1 cellular context compared by ENCODE assay signal in the genomic region with DNA sequence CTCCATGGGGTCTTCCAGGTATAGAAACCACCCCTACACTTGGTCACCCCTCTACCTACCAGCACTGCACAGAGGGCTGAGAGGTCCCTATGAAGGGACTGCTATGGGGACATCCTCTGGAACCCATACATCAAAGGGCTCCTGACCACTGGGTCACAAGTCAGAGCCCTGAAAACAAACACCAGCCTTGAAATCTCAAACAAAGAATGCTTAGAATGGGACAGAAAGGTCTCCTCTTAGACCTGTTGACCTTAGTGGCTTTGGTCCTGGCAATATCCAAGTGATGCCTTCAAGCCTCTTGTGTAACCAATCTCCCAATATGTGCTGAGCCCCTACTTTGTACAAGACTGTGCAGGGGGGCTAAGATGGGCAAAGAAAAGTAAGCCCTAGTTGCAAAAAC.
TF ChIP-seq lines count a peak whose summit lies in the region.

No MANE protein-coding gene starts in this region.

TF ChIP-seq in HepG2, 621 proteins besides CTCF, POLR2A, EP300 and RAD21 (continued from another document and continues in another):
- TF ChIP-seq, protein P1, sequence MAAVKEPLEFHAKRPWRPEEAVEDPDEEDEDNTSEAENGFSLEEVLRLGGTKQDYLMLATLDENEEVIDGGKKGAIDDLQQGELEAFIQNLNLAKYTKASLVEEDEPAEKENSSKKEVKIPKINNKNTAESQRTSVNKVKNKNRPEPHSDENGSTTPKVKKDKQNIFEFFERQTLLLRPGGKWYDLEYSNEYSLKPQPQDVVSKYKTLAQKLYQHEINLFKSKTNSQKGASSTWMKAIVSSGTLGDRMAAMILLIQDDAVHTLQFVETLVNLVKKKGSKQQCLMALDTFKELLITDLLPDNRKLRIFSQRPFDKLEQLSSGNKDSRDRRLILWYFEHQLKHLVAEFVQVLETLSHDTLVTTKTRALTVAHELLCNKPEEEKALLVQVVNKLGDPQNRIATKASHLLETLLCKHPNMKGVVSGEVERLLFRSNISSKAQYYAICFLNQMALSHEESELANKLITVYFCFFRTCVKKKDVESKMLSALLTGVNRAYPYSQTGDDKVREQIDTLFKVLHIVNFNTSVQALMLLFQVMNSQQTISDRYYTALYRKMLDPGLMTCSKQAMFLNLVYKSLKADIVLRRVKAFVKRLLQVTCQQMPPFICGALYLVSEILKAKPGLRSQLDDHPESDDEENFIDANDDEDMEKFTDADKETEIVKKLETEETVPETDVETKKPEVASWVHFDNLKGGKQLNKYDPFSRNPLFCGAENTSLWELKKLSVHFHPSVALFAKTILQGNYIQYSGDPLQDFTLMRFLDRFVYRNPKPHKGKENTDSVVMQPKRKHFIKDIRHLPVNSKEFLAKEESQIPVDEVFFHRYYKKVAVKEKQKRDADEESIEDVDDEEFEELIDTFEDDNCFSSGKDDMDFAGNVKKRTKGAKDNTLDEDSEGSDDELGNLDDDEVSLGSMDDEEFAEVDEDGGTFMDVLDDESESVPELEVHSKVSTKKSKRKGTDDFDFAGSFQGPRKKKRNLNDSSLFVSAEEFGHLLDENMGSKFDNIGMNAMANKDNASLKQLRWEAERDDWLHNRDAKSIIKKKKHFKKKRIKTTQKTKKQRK (IDR thresholded peaks at IDR 0.05; ENCODE audit: low read length), result no peak
- TF ChIP-seq ZNF124 (CRISPR knock-in tag; IDR thresholded peaks at IDR 0.05) (no peak), KAT2B (IDR thresholded peaks at IDR 0.05; ENCODE audit: borderline replicate concordance, low read depth, low read length) (no peak), ZNF747 (CRISPR knock-in tag; IDR thresholded peaks at IDR 0.05; ENCODE audit: borderline replicate concordance) (no peak), NFYB (CRISPR knock-in tag; IDR thresholded peaks at IDR 0.05) (no peak), ZNF329 (CRISPR knock-in tag; IDR thresholded peaks at IDR 0.05; ENCODE audit: low read depth) (no peak), ZNF207 (IDR thresholded peaks at IDR 0.05; ENCODE audit: borderline replicate concordance) (no peak), ZNF10 (CRISPR knock-in tag; IDR thresholded peaks at IDR 0.05; ENCODE audit: borderline replicate concordance, low read depth) (no peak), FOXK2 (IDR thresholded peaks at IDR 0.05) (0 out of 2 replicates have a peak, but pooled peaks have one; percentile 37), HDAC6 (IDR thresholded peaks at IDR 0.05; ENCODE audit: low read depth, low read length) (no peak), ZNF274 (CRISPR knock-in tag; IDR thresholded peaks at IDR 0.05) (no peak), GTF2F1 (IDR thresholded peaks at IDR 0.05; ENCODE audit: low read length) (no peak), PCBP1 (IDR thresholded peaks at IDR 0.05; ENCODE audit: borderline replicate concordance, low read depth, low read length) (no peak), ZNF33B (CRISPR knock-in tag; IDR thresholded peaks at IDR 0.05) (no peak), MEIS2 (CRISPR knock-in tag; IDR thresholded peaks at IDR 0.05) (no peak), TOE1 (CRISPR knock-in tag; IDR thresholded peaks at IDR 0.05) (no peak), IKZF1 (IDR thresholded peaks at IDR 0.05) (no peak), ZNF317 (CRISPR knock-in tag; IDR thresholded peaks at IDR 0.05) (no peak; the same call in 1 of the 2 replicates), ZNF773 (CRISPR knock-in tag; IDR thresholded peaks at IDR 0.05; ENCODE audit: borderline replicate concordance) (no peak), ZBTB3 (CRISPR knock-in tag; IDR thresholded peaks at IDR 0.05; ENCODE audit: borderline replicate concordance, low read depth) (no peak), U2AF2 (IDR thresholded peaks at IDR 0.05; ENCODE audit: low read depth, low read length) (no peak), HIVEP1 (CRISPR knock-in tag; IDR thresholded peaks at IDR 0.05) (no peak), CCAR2 (optimal IDR thresholded peaks at IDR 0.05; ENCODE audit: low read depth, low read length) (no peak), ZNF629 (CRISPR knock-in tag; conservative IDR thresholded peaks at IDR 0.05) (no peak; the same call in 1 of the 2 replicates), HMG20B (CRISPR knock-in tag; conservative IDR thresholded peaks at IDR 0.05) (peak; percentile 79; the same call in 1 of the 2 replicates), MTA3 (CRISPR knock-in tag; IDR thresholded peaks at IDR 0.05) (no peak), ONECUT2 (CRISPR knock-in tag; IDR thresholded peaks at IDR 0.05) (no peak), MED8 (CRISPR knock-in tag; IDR thresholded peaks at IDR 0.05; ENCODE audit: insufficient replicate concordance) (no peak), RARA (CRISPR knock-in tag; IDR thresholded peaks at IDR 0.05) (peak; percentile 96), ZNF326 (CRISPR knock-in tag; IDR thresholded peaks at IDR 0.05; ENCODE audit: borderline replicate concordance) (no peak), SALL1 (CRISPR knock-in tag; IDR thresholded peaks at IDR 0.05) (peak; percentile 91), ZFP36L1 (CRISPR knock-in tag; IDR thresholded peaks at IDR 0.05) (no peak), HNRNPLL (IDR thresholded peaks at IDR 0.05; ENCODE audit: low read depth, low read length, poor library complexity, severe bottlenecking) (no peak), ATF1 (CRISPR knock-in tag; IDR thresholded peaks at IDR 0.05) (peak; percentile 53; the same call in 1 of the 2 replicates), ZNF430 (CRISPR knock-in tag; IDR thresholded peaks at IDR 0.05) (no peak), GZF1 (CRISPR knock-in tag; IDR thresholded peaks at IDR 0.05) (no peak), HDAC1 (CRISPR knock-in tag; IDR thresholded peaks at IDR 0.05) (peak; percentile 77), ZNF567 (CRISPR knock-in tag; IDR thresholded peaks at IDR 0.05; ENCODE audit: borderline replicate concordance) (no peak), RARG (CRISPR knock-in tag; IDR thresholded peaks at IDR 0.05; ENCODE audit: low read depth) (no peak), ELF3 (CRISPR knock-in tag; IDR thresholded peaks at IDR 0.05) (peak; percentile 28; the same call in 1 of the 2 replicates), JUND (CRISPR knock-in tag; IDR thresholded peaks at IDR 0.05) (no peak)
- TF ChIP-seq, protein P2, sequence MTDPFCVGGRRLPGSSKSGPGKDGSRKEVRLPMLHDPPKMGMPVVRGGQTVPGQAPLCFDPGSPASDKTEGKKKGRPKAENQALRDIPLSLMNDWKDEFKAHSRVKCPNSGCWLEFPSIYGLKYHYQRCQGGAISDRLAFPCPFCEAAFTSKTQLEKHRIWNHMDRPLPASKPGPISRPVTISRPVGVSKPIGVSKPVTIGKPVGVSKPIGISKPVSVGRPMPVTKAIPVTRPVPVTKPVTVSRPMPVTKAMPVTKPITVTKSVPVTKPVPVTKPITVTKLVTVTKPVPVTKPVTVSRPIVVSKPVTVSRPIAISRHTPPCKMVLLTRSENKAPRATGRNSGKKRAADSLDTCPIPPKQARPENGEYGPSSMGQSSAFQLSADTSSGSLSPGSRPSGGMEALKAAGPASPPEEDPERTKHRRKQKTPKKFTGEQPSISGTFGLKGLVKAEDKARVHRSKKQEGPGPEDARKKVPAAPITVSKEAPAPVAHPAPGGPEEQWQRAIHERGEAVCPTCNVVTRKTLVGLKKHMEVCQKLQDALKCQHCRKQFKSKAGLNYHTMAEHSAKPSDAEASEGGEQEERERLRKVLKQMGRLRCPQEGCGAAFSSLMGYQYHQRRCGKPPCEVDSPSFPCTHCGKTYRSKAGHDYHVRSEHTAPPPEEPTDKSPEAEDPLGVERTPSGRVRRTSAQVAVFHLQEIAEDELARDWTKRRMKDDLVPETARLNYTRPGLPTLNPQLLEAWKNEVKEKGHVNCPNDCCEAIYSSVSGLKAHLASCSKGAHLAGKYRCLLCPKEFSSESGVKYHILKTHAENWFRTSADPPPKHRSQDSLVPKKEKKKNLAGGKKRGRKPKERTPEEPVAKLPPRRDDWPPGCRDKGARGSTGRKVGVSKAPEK (CRISPR knock-in tag; IDR thresholded peaks at IDR 0.05; ENCODE audit: borderline replicate concordance), result no peak
- TF ChIP-seq, protein P3, sequence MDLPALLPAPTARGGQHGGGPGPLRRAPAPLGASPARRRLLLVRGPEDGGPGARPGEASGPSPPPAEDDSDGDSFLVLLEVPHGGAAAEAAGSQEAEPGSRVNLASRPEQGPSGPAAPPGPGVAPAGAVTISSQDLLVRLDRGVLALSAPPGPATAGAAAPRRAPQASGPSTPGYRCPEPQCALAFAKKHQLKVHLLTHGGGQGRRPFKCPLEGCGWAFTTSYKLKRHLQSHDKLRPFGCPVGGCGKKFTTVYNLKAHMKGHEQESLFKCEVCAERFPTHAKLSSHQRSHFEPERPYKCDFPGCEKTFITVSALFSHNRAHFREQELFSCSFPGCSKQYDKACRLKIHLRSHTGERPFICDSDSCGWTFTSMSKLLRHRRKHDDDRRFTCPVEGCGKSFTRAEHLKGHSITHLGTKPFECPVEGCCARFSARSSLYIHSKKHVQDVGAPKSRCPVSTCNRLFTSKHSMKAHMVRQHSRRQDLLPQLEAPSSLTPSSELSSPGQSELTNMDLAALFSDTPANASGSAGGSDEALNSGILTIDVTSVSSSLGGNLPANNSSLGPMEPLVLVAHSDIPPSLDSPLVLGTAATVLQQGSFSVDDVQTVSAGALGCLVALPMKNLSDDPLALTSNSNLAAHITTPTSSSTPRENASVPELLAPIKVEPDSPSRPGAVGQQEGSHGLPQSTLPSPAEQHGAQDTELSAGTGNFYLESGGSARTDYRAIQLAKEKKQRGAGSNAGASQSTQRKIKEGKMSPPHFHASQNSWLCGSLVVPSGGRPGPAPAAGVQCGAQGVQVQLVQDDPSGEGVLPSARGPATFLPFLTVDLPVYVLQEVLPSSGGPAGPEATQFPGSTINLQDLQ (CRISPR knock-in tag; IDR thresholded peaks at IDR 0.05), result no peak
- TF ChIP-seq, protein P4, sequence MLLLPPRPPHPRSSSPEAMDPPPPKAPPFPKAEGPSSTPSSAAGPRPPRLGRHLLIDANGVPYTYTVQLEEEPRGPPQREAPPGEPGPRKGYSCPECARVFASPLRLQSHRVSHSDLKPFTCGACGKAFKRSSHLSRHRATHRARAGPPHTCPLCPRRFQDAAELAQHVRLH (CRISPR knock-in tag; IDR thresholded peaks at IDR 0.05; ENCODE audit: borderline replicate concordance, low read depth), result no peak
- TF ChIP-seq, protein P5, sequence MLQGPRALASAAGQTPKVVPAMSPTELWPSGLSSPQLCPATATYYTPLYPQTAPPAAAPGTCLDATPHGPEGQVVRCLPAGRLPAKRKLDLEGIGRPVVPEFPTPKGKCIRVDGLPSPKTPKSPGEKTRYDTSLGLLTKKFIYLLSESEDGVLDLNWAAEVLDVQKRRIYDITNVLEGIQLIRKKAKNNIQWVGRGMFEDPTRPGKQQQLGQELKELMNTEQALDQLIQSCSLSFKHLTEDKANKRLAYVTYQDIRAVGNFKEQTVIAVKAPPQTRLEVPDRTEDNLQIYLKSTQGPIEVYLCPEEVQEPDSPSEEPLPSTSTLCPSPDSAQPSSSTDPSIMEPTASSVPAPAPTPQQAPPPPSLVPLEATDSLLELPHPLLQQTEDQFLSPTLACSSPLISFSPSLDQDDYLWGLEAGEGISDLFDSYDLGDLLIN (CRISPR knock-in tag; IDR thresholded peaks at IDR 0.05; ENCODE audit: borderline replicate concordance), result no peak
- TF ChIP-seq, protein P6, sequence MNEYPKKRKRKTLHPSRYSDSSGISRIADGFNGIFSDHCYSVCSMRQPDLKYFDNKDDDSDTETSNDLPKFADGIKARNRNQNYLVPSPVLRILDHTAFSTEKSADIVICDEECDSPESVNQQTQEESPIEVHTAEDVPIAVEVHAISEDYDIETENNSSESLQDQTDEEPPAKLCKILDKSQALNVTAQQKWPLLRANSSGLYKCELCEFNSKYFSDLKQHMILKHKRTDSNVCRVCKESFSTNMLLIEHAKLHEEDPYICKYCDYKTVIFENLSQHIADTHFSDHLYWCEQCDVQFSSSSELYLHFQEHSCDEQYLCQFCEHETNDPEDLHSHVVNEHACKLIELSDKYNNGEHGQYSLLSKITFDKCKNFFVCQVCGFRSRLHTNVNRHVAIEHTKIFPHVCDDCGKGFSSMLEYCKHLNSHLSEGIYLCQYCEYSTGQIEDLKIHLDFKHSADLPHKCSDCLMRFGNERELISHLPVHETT (CRISPR knock-in tag; conservative IDR thresholded peaks at IDR 0.05), result no peak; the same call in 1 of the 2 replicates
- TF ChIP-seq, protein P7, sequence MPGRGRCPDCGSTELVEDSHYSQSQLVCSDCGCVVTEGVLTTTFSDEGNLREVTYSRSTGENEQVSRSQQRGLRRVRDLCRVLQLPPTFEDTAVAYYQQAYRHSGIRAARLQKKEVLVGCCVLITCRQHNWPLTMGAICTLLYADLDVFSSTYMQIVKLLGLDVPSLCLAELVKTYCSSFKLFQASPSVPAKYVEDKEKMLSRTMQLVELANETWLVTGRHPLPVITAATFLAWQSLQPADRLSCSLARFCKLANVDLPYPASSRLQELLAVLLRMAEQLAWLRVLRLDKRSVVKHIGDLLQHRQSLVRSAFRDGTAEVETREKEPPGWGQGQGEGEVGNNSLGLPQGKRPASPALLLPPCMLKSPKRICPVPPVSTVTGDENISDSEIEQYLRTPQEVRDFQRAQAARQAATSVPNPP (CRISPR knock-in tag; IDR thresholded peaks at IDR 0.05), result no peak
- TF ChIP-seq, protein P8, sequence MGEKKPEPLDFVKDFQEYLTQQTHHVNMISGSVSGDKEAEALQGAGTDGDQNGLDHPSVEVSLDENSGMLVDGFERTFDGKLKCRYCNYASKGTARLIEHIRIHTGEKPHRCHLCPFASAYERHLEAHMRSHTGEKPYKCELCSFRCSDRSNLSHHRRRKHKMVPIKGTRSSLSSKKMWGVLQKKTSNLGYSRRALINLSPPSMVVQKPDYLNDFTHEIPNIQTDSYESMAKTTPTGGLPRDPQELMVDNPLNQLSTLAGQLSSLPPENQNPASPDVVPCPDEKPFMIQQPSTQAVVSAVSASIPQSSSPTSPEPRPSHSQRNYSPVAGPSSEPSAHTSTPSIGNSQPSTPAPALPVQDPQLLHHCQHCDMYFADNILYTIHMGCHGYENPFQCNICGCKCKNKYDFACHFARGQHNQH (CRISPR knock-in tag; IDR thresholded peaks at IDR 0.05), result peak; percentile 79
- TF ChIP-seq, protein P9, sequence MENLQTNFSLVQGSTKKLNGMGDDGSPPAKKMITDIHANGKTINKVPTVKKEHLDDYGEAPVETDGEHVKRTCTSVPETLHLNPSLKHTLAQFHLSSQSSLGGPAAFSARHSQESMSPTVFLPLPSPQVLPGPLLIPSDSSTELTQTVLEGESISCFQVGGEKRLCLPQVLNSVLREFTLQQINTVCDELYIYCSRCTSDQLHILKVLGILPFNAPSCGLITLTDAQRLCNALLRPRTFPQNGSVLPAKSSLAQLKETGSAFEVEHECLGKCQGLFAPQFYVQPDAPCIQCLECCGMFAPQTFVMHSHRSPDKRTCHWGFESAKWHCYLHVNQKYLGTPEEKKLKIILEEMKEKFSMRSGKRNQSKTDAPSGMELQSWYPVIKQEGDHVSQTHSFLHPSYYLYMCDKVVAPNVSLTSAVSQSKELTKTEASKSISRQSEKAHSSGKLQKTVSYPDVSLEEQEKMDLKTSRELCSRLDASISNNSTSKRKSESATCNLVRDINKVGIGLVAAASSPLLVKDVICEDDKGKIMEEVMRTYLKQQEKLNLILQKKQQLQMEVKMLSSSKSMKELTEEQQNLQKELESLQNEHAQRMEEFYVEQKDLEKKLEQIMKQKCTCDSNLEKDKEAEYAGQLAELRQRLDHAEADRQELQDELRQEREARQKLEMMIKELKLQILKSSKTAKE (CRISPR knock-in tag; IDR thresholded peaks at IDR 0.05; ENCODE audit: borderline replicate concordance), result no peak
- TF ChIP-seq, protein P10, sequence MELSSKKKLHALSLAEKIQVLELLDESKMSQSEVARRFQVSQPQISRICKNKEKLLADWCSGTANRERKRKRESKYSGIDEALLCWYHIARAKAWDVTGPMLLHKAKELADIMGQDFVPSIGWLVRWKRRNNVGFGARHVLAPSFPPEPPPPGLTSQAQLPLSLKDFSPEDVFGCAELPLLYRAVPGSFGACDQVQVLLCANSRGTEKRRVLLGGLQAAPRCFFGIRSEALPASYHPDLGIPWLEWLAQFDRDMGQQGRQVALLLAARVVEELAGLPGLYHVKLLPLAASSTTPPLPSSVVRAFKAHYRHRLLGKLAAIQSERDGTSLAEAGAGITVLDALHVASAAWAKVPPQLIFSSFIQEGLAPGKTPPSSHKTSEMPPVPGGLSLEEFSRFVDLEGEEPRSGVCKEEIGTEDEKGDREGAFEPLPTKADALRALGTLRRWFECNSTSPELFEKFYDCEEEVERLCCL (CRISPR knock-in tag; IDR thresholded peaks at IDR 0.05; ENCODE audit: borderline replicate concordance), result no peak
